In genomic region chr2:181300600-181301291, GRCh38 we compare ENCODE assay signal across 14 cellular contexts.
DNase-seq lines count a peak whose midpoint lies in the region; TF ChIP-seq lines count a peak whose summit lies in the region.
"Had no signal": no experiment of that assay in that cellular context is flagged by ENCODE, and none has a peak within 500 bp of the region (broad histone marks: within the 10 kb centered on the region; RNA-seq: fewer than 3 reads in every experiment).

No MANE protein-coding gene starts in this region.

- H3K36me3 ChIP-seq in neutrophil: no peaks in the 10 kb centered on the region
- no peaks in the 10 kb centered on the region for H3K36me3 ChIP-seq in BE2C
- H3K36me3 ChIP-seq: gastroesophageal sphincter, upper lobe of left lung had no signal

- TF ChIP-seq CTCF in NB4 (IDR thresholded peaks at IDR 0.05; ENCODE audit: low read depth, low read length) (no peak), neutrophil (IDR thresholded peaks at IDR 0.05) (no peak), BE2C (IDR thresholded peaks at IDR 0.05; ENCODE audit: low read depth, low read length) (no peak)

- peak overlapping the region; percentile 29 for H3K27ac ChIP-seq in neutrophil
- H3K27ac ChIP-seq: gastroesophageal sphincter, upper lobe of left lung had no signal

- peak overlapping the region; percentile 84 for H3K27ac Mint-ChIP-seq in activated T-cell treated with anti-CD3 and anti-CD28 coated beads, Interleukin-2, amount 50 U/mL, for 24 hours
- H3K27ac Mint-ChIP-seq in activated T-helper 2 cell treated with anti-CD3 and anti-CD28 coated beads, Interferon-gamma antibody, Interleukin-2, Interleukin-4, amounts not matched to agents 10 μg/mL and 5 μg/mL and 100 μg/mL, durations not matched to agents 14 hours and 24 hours and 36 hours: peak overlapping the region; percentile 79
- H3K27ac Mint-ChIP-seq: nephron progenitor cell had no signal

- no peak for DNase-seq in activated T-cell treated with anti-CD3 and anti-CD28 coated beads, Interleukin-2, amount 50 U/mL, for 24 hours
- DNase-seq in activated T-cell treated with anti-CD3 and anti-CD28 coated beads, Interleukin-2, amount 50 U/mL, for 48 hours: no peak
- DNase-seq in NB4 (ENCODE audit: low read depth) (peak; percentile 89), COLO668 (lab: John Stamatoyannopoulos, UW; ENCODE audit: unreplicated experiment) (no peak), BE2C (no peak), HCEC 1CT (no peak)
- peak; percentile 50 for DNase-seq in activated T-helper 2 cell treated with anti-CD3 and anti-CD28 coated beads, Interferon-gamma antibody, Interleukin-2, Interleukin-4, amounts not matched to agents 10 μg/mL and 5 μg/mL and 100 μg/mL, durations not matched to agents 14 hours and 24 hours and 36 hours (ENCODE audit: low spot score)
- DNase-seq: kidney glomerular epithelial cell, NCI-H524, nephron progenitor cell, SHP77, upper lobe of left lung had no signal

- H3K4me1 Mint-ChIP-seq in activated T-cell treated with anti-CD3 and anti-CD28 coated beads, Interleukin-2, amount 50 U/mL, for 24 hours (ENCODE audit: low read depth): peaks cover 53% of the 10 kb centered on the region
- peaks cover 49% of the 10 kb centered on the region for H3K4me1 Mint-ChIP-seq in activated T-helper 2 cell treated with anti-CD3 and anti-CD28 coated beads, Interferon-gamma antibody, Interleukin-2, Interleukin-4, amounts not matched to agents 10 μg/mL and 5 μg/mL and 100 μg/mL, durations not matched to agents 14 hours and 24 hours and 36 hours (ENCODE audit: low read depth)

- no peaks in the 10 kb centered on the region for H3K27me3 Mint-ChIP-seq in activated T-cell treated with anti-CD3 and anti-CD28 coated beads, Interleukin-2, amount 50 U/mL, for 24 hours
- no peaks in the 10 kb centered on the region for H3K27me3 Mint-ChIP-seq in activated T-helper 2 cell treated with anti-CD3 and anti-CD28 coated beads, Interferon-gamma antibody, Interleukin-2, Interleukin-4, amounts not matched to agents 10 μg/mL and 5 μg/mL and 100 μg/mL, durations not matched to agents 14 hours and 24 hours and 36 hours (ENCODE audit: low read depth)

- peaks cover 28 to 34% of the 10 kb centered on the region in 2 experiments for H3K4me1 ChIP-seq in neutrophil (ENCODE audit: control insufficient read depth in 1 of 2, insufficient read depth in 1 of 2, low read depth in 1 of 2, low read length in 1 of 2)
- H3K4me1 ChIP-seq in BE2C: no peaks in the 10 kb centered on the region

- H3K27me3 ChIP-seq in neutrophil (no peaks in the 10 kb centered on the region), BE2C (no peaks in the 10 kb centered on the region)
- H3K27me3 ChIP-seq: gastroesophageal sphincter, upper lobe of left lung had no signal

- H3K9me3 Mint-ChIP-seq in activated T-cell treated with anti-CD3 and anti-CD28 coated beads, Interleukin-2, amount 50 U/mL, for 24 hours: peaks cover 23% of the 10 kb centered on the region
- H3K9me3 Mint-ChIP-seq in activated T-helper 2 cell treated with anti-CD3 and anti-CD28 coated beads, Interferon-gamma antibody, Interleukin-2, Interleukin-4, amounts not matched to agents 10 μg/mL and 5 μg/mL and 100 μg/mL, durations not matched to agents 14 hours and 24 hours and 36 hours: peaks cover 32% of the 10 kb centered on the region

- no peak for TF ChIP-seq POLR2A in NB4 (IDR thresholded peaks at IDR 0.05; ENCODE audit: extremely low read depth, insufficient read length)

- H3K4me3 ChIP-seq in NB4 (ENCODE audit: low read depth, low read length) (peak overlapping the region; percentile 21), neutrophil (ENCODE audit: low read depth in 1 of 2, low read length in 1 of 2) (no peak overlapping the region), BE2C (ENCODE audit: low read depth, low read length) (no peak overlapping the region)
- H3K4me3 ChIP-seq: gastroesophageal sphincter, upper lobe of left lung had no signal

- H3K4me3 Mint-ChIP-seq in activated T-cell treated with anti-CD3 and anti-CD28 coated beads, Interleukin-2, amount 50 U/mL, for 24 hours: peak overlapping the region; percentile 49
- H3K4me3 Mint-ChIP-seq in activated T-helper 2 cell treated with anti-CD3 and anti-CD28 coated beads, Interferon-gamma antibody, Interleukin-2, Interleukin-4, amounts not matched to agents 10 μg/mL and 5 μg/mL and 100 μg/mL, durations not matched to agents 14 hours and 24 hours and 36 hours (ENCODE audit: low read depth): peak overlapping the region; percentile 66
- H3K4me3 Mint-ChIP-seq: nephron progenitor cell had no signal

- no peaks in the 10 kb centered on the region for H3K9me3 ChIP-seq in neutrophil
- H3K9me3 ChIP-seq in BE2C: no peaks in the 10 kb centered on the region
- H3K9me3 ChIP-seq: upper lobe of left lung had no signal

- intact Hi-C loops in activated T-helper 2 cell treated with anti-CD3 and anti-CD28 coated beads, Interferon-gamma antibody, Interleukin-2, Interleukin-4, amounts not matched to agents 10 μg/mL and 5 μg/mL and 100 μg/mL, durations not matched to agents 14 hours and 24 hours and 36 hours (cut with micrococcal nuclease): loop anchor here (1.0 to 2.0 kb wide), 2 partner anchors 20 to 194 kb away; no protein-coding TSS in a partner anchor

- H3K36me3 Mint-ChIP-seq in activated T-cell treated with anti-CD3 and anti-CD28 coated beads, Interleukin-2, amount 50 U/mL, for 24 hours (ENCODE audit: low read depth): peaks cover 19% of the 10 kb centered on the region
- H3K36me3 Mint-ChIP-seq in activated T-helper 2 cell treated with anti-CD3 and anti-CD28 coated beads, Interferon-gamma antibody, Interleukin-2, Interleukin-4, amounts not matched to agents 10 μg/mL and 5 μg/mL and 100 μg/mL, durations not matched to agents 14 hours and 24 hours and 36 hours (ENCODE audit: low read depth): peaks cover 39% of the 10 kb centered on the region

Comparison
In these comparisons a context has a peak if more than half of its experiments do, and no peak if none do; other contexts are left out.
1. DNase-seq: peak in NB4 (single experiment) and activated T-helper 2 cell treated with anti-CD3 and anti-CD28 coated beads, Interferon-gamma antibody, Interleukin-2, Interleukin-4, amounts not matched to agents 10 μg/mL and 5 μg/mL and 100 μg/mL, durations not matched to agents 14 hours and 24 hours and 36 hours (single experiment); none in activated T-cell treated with anti-CD3 and anti-CD28 coated beads, Interleukin-2, amount 50 U/mL, for 24 hours (single experiment), activated T-cell treated with anti-CD3 and anti-CD28 coated beads, Interleukin-2, amount 50 U/mL, for 48 hours (0 of 2), COLO668 (single experiment), BE2C (single experiment) and HCEC 1CT (single experiment).